ENCODE assay signal across 24 cellular contexts in genomic region chr12:129676411-129676810, GRCh38.
A peak's percentile ranks its signal among the peaks of the same experiment; 100 is the strongest.
DNase-seq lines count a peak whose midpoint lies in the region; ATAC-seq and TF ChIP-seq lines count a peak whose summit lies in the region.
"Had no signal": no experiment of that assay in that cellular context is flagged by ENCODE, and none has a peak within 500 bp of the region (broad histone marks: within the 10 kb centered on the region; RNA-seq: fewer than 3 reads in every experiment).

No MANE protein-coding gene starts in this region.

- intact Hi-C loops in A673 (cut with micrococcal nuclease; ENCODE audit: unreplicated experiment) = no loop called here
- intact Hi-C loops in left ventricle myocardium superior (cut with micrococcal nuclease) = no loop called here

- H3K27ac Mint-ChIP-seq in neural crest cell (ENCODE audit: unreplicated experiment) = peak overlapping the region; percentile 36
- H3K27ac Mint-ChIP-seq: GM23338, H9 had no signal

- peaks cover 3% of the 10 kb centered on the region for H3K36me3 Mint-ChIP-seq in neural crest cell (ENCODE audit: low read depth)

- TF ChIP-seq CTCF in neural crest cell (conservative IDR thresholded peaks at IDR 0.05) (no peak), A673 (conservative IDR thresholded peaks at IDR 0.05; ENCODE audit: low read depth, low read length) (no peak)

- H3K9me3 Mint-ChIP-seq in neural crest cell = peaks cover 7% of the 10 kb centered on the region

- H3K4me3 Mint-ChIP-seq in neural crest cell = no peak overlapping the region
- H3K4me3 Mint-ChIP-seq: GM23338, H9 had no signal

- H3K9me3 ChIP-seq in A673 (ENCODE audit: low read depth, low read length, poor library complexity, severe bottlenecking) = peaks cover 13% of the 10 kb centered on the region
- H3K9me3 ChIP-seq: BE2C had no signal

- DNase-seq in amygdala (lab: John Stamatoyannopoulos, UW) (peak in 29 of 56 donors; percentile 6 to 70 (median 29)), globus pallidus (ENCODE audit: low spot score) (peak; percentile 83), neural crest cell (ENCODE audit: low read depth, low spot score) (no peak), substantia nigra (lab: John Stamatoyannopoulos, UW) (peak in 41 of 49 donors; percentile 1 to 73 (median 27)), A673 (ENCODE audit: low spot score) (no peak), left ventricle myocardium superior (no peak), NCI-H1092 treated with DMSO at 0.1 percent for 48 hours (lab: John Stamatoyannopoulos, UW) (no peak)
- DNase-seq: BE2C; Calu3; DMS79 treated with DMSO at 0.1 percent for 48 hours; H9; Kasumi-1; NCI-H1105; NCI-H1436 treated with DMSO at 0.1 percent for 48 hours; NCI-H1930; NCI-H2107; NCI-H446; NCI-H524 treated with DMSO at 0.1 percent for 48 hours; NCI-H774; NK-92 treated with Interleukin-12 subunit alpha and Interleukin-12 subunit beta, amount 100 ng/mL, for 24 hours; PC-3 had no signal

- BruUV-seq in A673 (replicated peaks; lab: Mats Ljungman, UMichigan) = no TSS peak

- H3K4me1 ChIP-seq in A673 (ENCODE audit: insufficient read depth, low read length, poor library complexity, severe bottlenecking) = no peaks in the 10 kb centered on the region
- H3K4me1 ChIP-seq: BE2C had no signal

- POLR2A ChIA-PET in A673 (lab: Charles Lee; ENCODE audit: low non-redundant PET) = no interaction called here

- H3K27me3 ChIP-seq in A673 (replicated peaks; ENCODE audit: insufficient read depth, low read depth, low read length, poor library complexity) = no peaks in the 10 kb centered on the region
- H3K27me3 ChIP-seq: BE2C had no signal

- H3K4me1 Mint-ChIP-seq in neural crest cell = peaks cover 38% of the 10 kb centered on the region
- H3K4me1 Mint-ChIP-seq: GM23338 had no signal

- no peak for ATAC-seq in left ventricle myocardium superior
- no peak for ATAC-seq in GM21576 (IDR thresholded peaks at IDR 0.05; ENCODE audit: unreplicated experiment)
- ATAC-seq: GM23338, K562, PC-3 had no signal

- H3K27me3 Mint-ChIP-seq in neural crest cell (ENCODE audit: low read depth) = no peaks in the 10 kb centered on the region

- no peaks in the 10 kb centered on the region for H3K36me3 ChIP-seq in A673 (ENCODE audit: insufficient read depth, low read length, poor library complexity, severe bottlenecking)
- H3K36me3 ChIP-seq: BE2C had no signal

- CTCF ChIA-PET in A673 (lab: Charles Lee) = no interaction called here

- no peak overlapping the region for H3K4me3 ChIP-seq in A673 (ENCODE audit: low read depth, low read length, poor library complexity, severe bottlenecking)
- H3K4me3 ChIP-seq: GM23338, K562 had no signal

- H3K27ac ChIP-seq in substantia nigra (ENCODE audit: low read depth, low read length, poor library complexity, severe bottlenecking) = no peak overlapping the region
- no peak overlapping the region for H3K27ac ChIP-seq in A673 (ENCODE audit: low read depth, low read length, poor library complexity, severe bottlenecking)

Comparison
In these comparisons a context has a peak if more than half of its experiments do, and no peak if none do; other contexts are left out.
1. DNase-seq: peak in amygdala (29 of 56), globus pallidus (single experiment) and substantia nigra (41 of 49); none in neural crest cell (single experiment), A673 (single experiment), left ventricle myocardium superior (single experiment) and NCI-H1092 treated with DMSO at 0.1 percent for 48 hours (single experiment).